Comparison of ENCODE assay signal across 1 cellular context in genomic region chr12:25939606-25940005, GRCh38.
TF ChIP-seq lines count a peak whose summit lies in the region.

No MANE protein-coding gene starts in this region.

TF ChIP-seq in HCT116, 20 proteins besides CTCF, POLR2A, EP300 and RAD21 (continued from another document):
- no peak for TF ChIP-seq REST (IDR thresholded peaks at IDR 0.05; ENCODE audit: low read depth)
TF ChIP-seq in HCT116: peak in this region for 1.
